1 cellular context compared by ENCODE assay signal in genomic region chr10:99920901-99921300, GRCh38.
TF ChIP-seq lines count a peak whose summit lies in the region.

No MANE protein-coding gene starts in this region.

TF ChIP-seq in IMR-90, 13 proteins besides CTCF, POLR2A, EP300 and RAD21 (continued from another document):
- TF ChIP-seq, protein P1, sequence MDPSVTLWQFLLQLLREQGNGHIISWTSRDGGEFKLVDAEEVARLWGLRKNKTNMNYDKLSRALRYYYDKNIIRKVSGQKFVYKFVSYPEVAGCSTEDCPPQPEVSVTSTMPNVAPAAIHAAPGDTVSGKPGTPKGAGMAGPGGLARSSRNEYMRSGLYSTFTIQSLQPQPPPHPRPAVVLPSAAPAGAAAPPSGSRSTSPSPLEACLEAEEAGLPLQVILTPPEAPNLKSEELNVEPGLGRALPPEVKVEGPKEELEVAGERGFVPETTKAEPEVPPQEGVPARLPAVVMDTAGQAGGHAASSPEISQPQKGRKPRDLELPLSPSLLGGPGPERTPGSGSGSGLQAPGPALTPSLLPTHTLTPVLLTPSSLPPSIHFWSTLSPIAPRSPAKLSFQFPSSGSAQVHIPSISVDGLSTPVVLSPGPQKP (IDR thresholded peaks at IDR 0.05; ENCODE audit: borderline replicate concordance, low read depth, low read length), result no peak
- TF ChIP-seq CEBPB (IDR thresholded peaks at IDR 0.05; ENCODE audit: low read depth, low read length), result no peak
- TF ChIP-seq BHLHE40 (IDR thresholded peaks at IDR 0.05; ENCODE audit: low read depth, low read length), result no peak
- TF ChIP-seq CHD1 (IDR thresholded peaks at IDR 0.05; ENCODE audit: low read depth, low read length), result no peak
- TF ChIP-seq MXI1 (IDR thresholded peaks at IDR 0.05; ENCODE audit: borderline replicate concordance, low read depth, low read length), result no peak
